8 cellular contexts compared by ENCODE assay signal in genomic region chr3:188950832-188951489, GRCh38.
DNase-seq lines count a peak whose midpoint lies in the region; ATAC-seq and TF ChIP-seq lines count a peak whose summit lies in the region.

No MANE protein-coding gene starts in this region.

- no peaks in the 10 kb centered on the region for H3K9me3 Mint-ChIP-seq in stimulated activated effector memory CD8-positive, alpha-beta T cell treated with anti-CD3 and anti-CD28 coated beads, Interleukin-12 subunit alpha, Interleukin-12 subunit beta, amount 100 ng/mL, for 72 hours

- no peak for TF ChIP-seq CTCF in adrenal gland (IDR thresholded peaks at IDR 0.05)

- peak overlapping the region; percentile 95 to 99 (median 99) for H3K27ac ChIP-seq in adrenal gland
- H3K27ac ChIP-seq in layer of hippocampus (ENCODE audit: low read depth, low read length), result peak overlapping the region; percentile 0

- peak overlapping the region; percentile 2 for H3K4me3 Mint-ChIP-seq in stimulated activated effector memory CD8-positive, alpha-beta T cell treated with anti-CD3 and anti-CD28 coated beads, Interleukin-12 subunit alpha, Interleukin-12 subunit beta, amount 100 ng/mL, for 72 hours

- peak in 1 of 2 donors; percentile 56 for TF ChIP-seq POLR2A in adrenal gland (IDR thresholded peaks at IDR 0.05)

- H3K27ac Mint-ChIP-seq in stimulated activated effector memory CD8-positive, alpha-beta T cell treated with anti-CD3 and anti-CD28 coated beads, Interleukin-12 subunit alpha, Interleukin-12 subunit beta, amount 100 ng/mL, for 72 hours, result peak overlapping the region; percentile 70

- peaks cover 22% of the 10 kb centered on the region for H3K4me1 Mint-ChIP-seq in stimulated activated effector memory CD8-positive, alpha-beta T cell treated with anti-CD3 and anti-CD28 coated beads, Interleukin-12 subunit alpha, Interleukin-12 subunit beta, amount 100 ng/mL, for 72 hours

- intact Hi-C loops in Right ventricle myocardium inferior (cut with DNase I), result loop anchor here (5.0 to 10.0 kb wide), 3 partner anchors 196 to 976 kb away; no protein-coding TSS in a partner anchor
- intact Hi-C loops in cardiac septum (cut with DNase I), result loop anchor here (5.0 to 10.0 kb wide), 3 partner anchors 369 to 686 kb away; no protein-coding TSS in a partner anchor
- intact Hi-C loops in adrenal gland (cut with DNase I), result loop anchor here in 1 of 2 donors (5.0 kb wide), 1 partner anchor 1209 kb away; no protein-coding TSS in a partner anchor

- H3K4me3 ChIP-seq in adrenal gland, result no peak overlapping the region

- peaks cover 43 to 49% of the 10 kb centered on the region in 2 donors for H3K4me1 ChIP-seq in adrenal gland (replicated peaks in 1 of 2)

- peak; percentile 23 for ATAC-seq in Right ventricle myocardium inferior
- ATAC-seq in stimulated activated effector memory CD8-positive, alpha-beta T cell treated with anti-CD3 and anti-CD28 coated beads, Interleukin-12 subunit alpha, Interleukin-12 subunit beta, amount 100 ng/mL, for 72 hours, result peak; percentile 93
- no peak for ATAC-seq in GM18511 (IDR thresholded peaks at IDR 0.05; ENCODE audit: unreplicated experiment)
- ATAC-seq in HG03469 (IDR thresholded peaks at IDR 0.05; ENCODE audit: unreplicated experiment), result no peak

- DNase-seq in Right ventricle myocardium inferior (ENCODE audit: missing footprints) (peak; percentile 70), cardiac septum (ENCODE audit: low spot score) (no peak), adrenal gland (peak; percentile 63 to 94 (median 87)), ecto neural progenitor cell (ENCODE audit: low spot score) (no peak)
- DNase-seq in stimulated activated effector memory CD8-positive, alpha-beta T cell treated with anti-CD3 and anti-CD28 coated beads, Interleukin-12 subunit alpha, Interleukin-12 subunit beta, amount 100 ng/mL, for 72 hours (ENCODE audit: low spot score in 2 of 2), result no peak

- H3K9me3 ChIP-seq in adrenal gland (replicated peaks in 1 of 3), result no peaks in the 10 kb centered on the region

- H3K27me3 ChIP-seq in adrenal gland (no peaks in the 10 kb centered on the region), layer of hippocampus (ENCODE audit: control insufficient read depth, insufficient read depth, low read length) (no peaks in the 10 kb centered on the region)

- no peaks in the 10 kb centered on the region for H3K36me3 Mint-ChIP-seq in stimulated activated effector memory CD8-positive, alpha-beta T cell treated with anti-CD3 and anti-CD28 coated beads, Interleukin-12 subunit alpha, Interleukin-12 subunit beta, amount 100 ng/mL, for 72 hours

- WGBS in adrenal gland, 4 donors, result 49 to 57% (median 53%) methylated on average over 13 of the region's 13 CpGs

- H3K36me3 ChIP-seq in adrenal gland (replicated peaks in 1 of 2), result no peaks in the 10 kb centered on the region

Comparison
In these comparisons a context has a peak if more than half of its experiments do, and no peak if none do; other contexts are left out.
1. DNase-seq: peak in Right ventricle myocardium inferior (single experiment) and adrenal gland (7 of 7); none in cardiac septum (single experiment), stimulated activated effector memory CD8-positive, alpha-beta T cell treated with anti-CD3 and anti-CD28 coated beads, Interleukin-12 subunit alpha, Interleukin-12 subunit beta, amount 100 ng/mL, for 72 hours (0 of 2) and ecto neural progenitor cell (single experiment).
2. ATAC-seq: peak in Right ventricle myocardium inferior (single experiment) and stimulated activated effector memory CD8-positive, alpha-beta T cell treated with anti-CD3 and anti-CD28 coated beads, Interleukin-12 subunit alpha, Interleukin-12 subunit beta, amount 100 ng/mL, for 72 hours (single experiment); none in GM18511 (single experiment) and HG03469 (single experiment).